Comparison of ENCODE assay signal across 12 cellular contexts in the genomic region with DNA sequence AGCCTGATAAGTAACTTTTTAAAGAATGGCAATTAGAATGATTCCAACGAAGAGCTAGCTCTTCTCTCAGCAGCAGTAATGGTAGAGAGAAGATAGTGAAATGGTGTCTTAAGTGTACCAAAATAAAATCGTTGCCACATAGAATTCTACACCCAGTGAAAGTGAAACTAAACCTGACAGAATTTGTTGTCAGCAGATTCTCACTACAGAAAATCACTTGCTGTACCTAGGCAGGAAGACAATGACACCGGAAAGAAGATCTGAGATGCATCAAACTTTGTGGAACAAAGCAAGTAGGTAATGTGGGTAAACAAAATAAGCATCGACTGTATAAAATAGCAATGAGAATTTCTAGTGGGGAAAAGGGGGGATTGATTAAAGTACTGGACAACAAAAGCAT. TPM values are rescaled to one million over a fixed set of nuclear protein-coding genes. Genes with fewer than 3 reads are reported as not detected.
A peak's percentile ranks its signal among the peaks of the same experiment; 100 is the strongest.
DNase-seq lines count a peak whose midpoint lies in the region; ATAC-seq, FAIRE-seq and TF ChIP-seq lines count a peak whose summit lies in the region.
"Had no signal": no experiment of that assay in that cellular context is flagged by ENCODE, and none has a peak within 500 bp of the region (broad histone marks: within the 10 kb centered on the region; RNA-seq: fewer than 3 reads in every experiment).

No MANE protein-coding gene starts in this region.

- CTCF ChIA-PET in CD4-positive, alpha-beta memory T cell (lab: Charles Lee; ENCODE audit: partially characterized antibody) = interaction anchor here (1.3 to 2.2 kb wide), 6 partner anchors 9 to 425 kb away, joined by 3 to 19 read pairs (median 7); no protein-coding TSS in a partner anchor
- CTCF ChIA-PET in Panc1 (lab: Charles Lee) (no interaction called here), RWPE1 (lab: Yijun Ruan, JAX) (no interaction called here)

- intact Hi-C loops in CD4-positive, alpha-beta memory T cell (cut with micrococcal nuclease) = no loop called here
- intact Hi-C loops in Panc1 (cut with micrococcal nuclease; ENCODE audit: unreplicated experiment) = no loop called here
- intact Hi-C loops in right lobe of liver (cut with DNase I) = no loop called here
- intact Hi-C loops in lower leg skin (cut with DNase I; ENCODE audit: low total_unique reads) = no loop called here
- intact Hi-C loops in left lung (cut with DNase I) = no loop called here

- peaks cover 1 to 10% (median 8%) of the 10 kb centered on the region in 8 donors for H3K9me3 Mint-ChIP-seq in CD4-positive, alpha-beta memory T cell

- peak; percentile 93 for FAIRE-seq in GM19239 (lab: Jason Lieb, UNC)

- in situ Hi-C loops in Panc1 (cut with HindIII; ENCODE audit: low pct_unique_long_range_greater_than_20kb, low sequenced_read_pairs) = no loop called here

- peak overlapping the region; percentile 75 to 96 (median 90) for H3K27ac Mint-ChIP-seq in CD4-positive, alpha-beta memory T cell
- H3K27ac Mint-ChIP-seq: nephron had no signal

- BruUV-seq in Panc1 (replicated peaks; lab: Mats Ljungman, UMichigan) = no TSS peak

- POLR2A ChIA-PET in CD4-positive, alpha-beta memory T cell (lab: Charles Lee; ENCODE audit: partially characterized antibody) = interaction anchor here (0.8 to 1.4 kb wide), 2 partner anchors 14 to 221 kb away, joined by 3 to 6 read pairs; no protein-coding TSS in a partner anchor
- POLR2A ChIA-PET in Panc1 (lab: Charles Lee) (no interaction called here), RWPE1 (lab: Yijun Ruan, JAX; ENCODE audit: low non-redundant PET) (no interaction called here)

- H3K27ac ChIP-seq in CD4-positive, alpha-beta memory T cell (ENCODE audit: low read depth, low read length) = peak overlapping the region; percentile 30
- no peak overlapping the region for H3K27ac ChIP-seq in Panc1 (ENCODE audit: low read length)
- no peak overlapping the region for H3K27ac ChIP-seq in right lobe of liver
- no peak overlapping the region for H3K27ac ChIP-seq in left lung
- no peak overlapping the region for H3K27ac ChIP-seq in RWPE1
- H3K27ac ChIP-seq: SJSA1 had no signal

- no peaks in the 10 kb centered on the region for H3K9me3 ChIP-seq in CD4-positive, alpha-beta memory T cell (ENCODE audit: control insufficient read depth in 1 of 2, low read length in 2 of 2)
- H3K9me3 ChIP-seq in Panc1 (ENCODE audit: control insufficient read depth, insufficient read depth, low read depth, low read length) (peaks cover 3% of the 10 kb centered on the region; the same call in 1 of the 2 replicates), right lobe of liver (no peaks in the 10 kb centered on the region), left lung (no peaks in the 10 kb centered on the region)
- H3K9me3 ChIP-seq: SJSA1 had no signal

- H3K4me1 Mint-ChIP-seq in CD4-positive, alpha-beta memory T cell = peaks cover 16 to 23% (median 20%) of the 10 kb centered on the region in 4 donors

- peaks cover 0 to 3% of the 10 kb centered on the region in 2 donors for H3K36me3 Mint-ChIP-seq in CD4-positive, alpha-beta memory T cell

- H3K36me3 ChIP-seq in CD4-positive, alpha-beta memory T cell (ENCODE audit: insufficient read depth, low read length) = no peaks in the 10 kb centered on the region
- H3K36me3 ChIP-seq in Panc1 (ENCODE audit: control insufficient read depth, insufficient read depth, low read length) (no peaks in the 10 kb centered on the region), right lobe of liver (no peaks in the 10 kb centered on the region), left lung (no peaks in the 10 kb centered on the region)
- H3K36me3 ChIP-seq: SJSA1 had no signal

- H3K27me3 Mint-ChIP-seq in CD4-positive, alpha-beta memory T cell = no peaks in the 10 kb centered on the region

- no peak for TF ChIP-seq POLR2A in right lobe of liver (IDR thresholded peaks at IDR 0.05)
- TF ChIP-seq POLR2A in lower leg skin (IDR thresholded peaks at IDR 0.05) = no peak

- H3K4me3 Mint-ChIP-seq in CD4-positive, alpha-beta memory T cell = peak overlapping the region; percentile 61 to 89 (median 77)
- H3K4me3 Mint-ChIP-seq: nephron had no signal

- peaks cover 16% of the 10 kb centered on the region for H3K4me1 ChIP-seq in CD4-positive, alpha-beta memory T cell (ENCODE audit: insufficient read depth, low read length)
- H3K4me1 ChIP-seq in Panc1 (ENCODE audit: control insufficient read depth, insufficient read depth, low read length) (no peaks in the 10 kb centered on the region), right lobe of liver (no peaks in the 10 kb centered on the region), left lung (no peaks in the 10 kb centered on the region)

- no peak for TF ChIP-seq CTCF in Panc1 (IDR thresholded peaks at IDR 0.05)
- TF ChIP-seq CTCF in right lobe of liver (IDR thresholded peaks at IDR 0.05) = no peak
- TF ChIP-seq CTCF in lower leg skin (IDR thresholded peaks at IDR 0.05) = no peak
- no peak for TF ChIP-seq CTCF in left lung (IDR thresholded peaks at IDR 0.05)
- no peak for TF ChIP-seq CTCF in RWPE1 (conservative IDR thresholded peaks at IDR 0.05; ENCODE audit: low read depth)

- no peaks in the 10 kb centered on the region for H3K27me3 ChIP-seq in CD4-positive, alpha-beta memory T cell (ENCODE audit: insufficient read depth, low read length)
- H3K27me3 ChIP-seq in Panc1 (ENCODE audit: control insufficient read depth, insufficient read depth, low read length) (no peaks in the 10 kb centered on the region), right lobe of liver (no peaks in the 10 kb centered on the region), left lung (no peaks in the 10 kb centered on the region)
- H3K27me3 ChIP-seq: SJSA1 had no signal

- peak; percentile 62; the same call in 1 of the 2 replicates for ATAC-seq in Panc1
- peak; percentile 36 to 40 (median 38) for ATAC-seq in right lobe of liver
- ATAC-seq in GM21360 (IDR thresholded peaks at IDR 0.05; ENCODE audit: unreplicated experiment) = no peak
- ATAC-seq in left lung = no peak

- H3K4me3 ChIP-seq in CD4-positive, alpha-beta memory T cell (ENCODE audit: low read length in 2 of 2) = peak overlapping the region in 1 of 2 donors; percentile 29
- H3K4me3 ChIP-seq in Panc1 (ENCODE audit: low read depth in 2 of 2, low read length in 2 of 2) = peak overlapping the region; percentile 27 to 51
- H3K4me3 ChIP-seq in right lobe of liver = no peak overlapping the region
- H3K4me3 ChIP-seq in lower leg skin (ENCODE audit: low read depth, poor library complexity, severe bottlenecking) = no peak overlapping the region
- H3K4me3 ChIP-seq in left lung = no peak overlapping the region
- H3K4me3 ChIP-seq: SJSA1 had no signal

- WGBS in right lobe of liver (ENCODE audit: insufficient coverage, low coverage, low lambda C conversion rate, missing lambda C conversion rate) = 52% methylated on average over 4 of the region's 4 CpGs
- WGBS in lower leg skin, 2 donors = 65 to 71% methylated on average over 4 of the region's 4 CpGs

- peak in 4 of 5 donors; percentile 52 to 68 (median 60) for DNase-seq in CD4-positive, alpha-beta memory T cell
- no peak for DNase-seq in GM19239 (ENCODE audit: insufficient read length, low spot score)
- DNase-seq in Panc1 (ENCODE audit: low read depth, low spot score) = no peak
- DNase-seq in right lobe of liver = no peak
- no peak for DNase-seq in lower leg skin (ENCODE audit: low spot score in 2 of 2)
- DNase-seq in left lung = no peak
- no peak for DNase-seq in RWPE1 (ENCODE audit: low spot score)
- DNase-seq: DMS79 treated with DMSO at 0.1 percent for 48 hours; effector memory CD4-positive, alpha-beta T cell had no signal

RNA-seq across cellular contexts. Expression of a gene that starts 20.7 kb away (rescaled TPM):
- 1 to 10 TPM in 1 of 2 experiments, under 1 TPM in 1; 0.35 to 1.4 TPM for total RNA-seq in CD4-positive, alpha-beta memory T cell
- under 1 TPM; 0.12 to 0.18 TPM for polyA plus RNA-seq in CD4-positive, alpha-beta memory T cell
- total RNA-seq in Panc1 (2021; ENCODE audit: unreplicated experiment) (not detected), right lobe of liver (under 1 TPM; 0.06 to 0.51 (median 0.26) TPM), lower leg skin (10 to 100 TPM in 2 of 4 donors, 1 to 10 TPM in 2; 3.7 to 16.5 (median 9.3) TPM), left lung (1 to 10 TPM; 6.1 to 9.6 TPM)
- polyA plus RNA-seq in Panc1 (2012; ENCODE audit: insufficient read length) = not detected

Comparison
In these comparisons a context has a peak if more than half of its experiments do, and no peak if none do; other contexts are left out.
1. DNase-seq: peak in CD4-positive, alpha-beta memory T cell (4 of 5); none in GM19239 (single experiment), Panc1 (single experiment), right lobe of liver (0 of 3), lower leg skin (0 of 2), left lung (0 of 2) and RWPE1 (single experiment).
2. H3K4me3 ChIP-seq: peak in Panc1 (2 of 2); none in right lobe of liver (0 of 3), lower leg skin (single experiment) and left lung (0 of 2).
3. ATAC-seq: peak in Panc1 (single experiment) and right lobe of liver (4 of 4); none in GM21360 (single experiment) and left lung (single experiment).